In genomic region chr21:33364830-33365229, GRCh38 we compare ENCODE assay signal across 17 cellular contexts.
"Had no signal": no experiment of that assay in that cellular context is flagged by ENCODE, and none has a peak within 500 bp of the region (broad histone marks: within the 10 kb centered on the region; RNA-seq: fewer than 3 reads in every experiment).

No MANE protein-coding gene starts in this region.

- FAIRE-seq: islet of Langerhans had no signal

- H3K27ac ChIP-seq: esophagus muscularis mucosa, gastrocnemius medialis, thoracic aorta had no signal

- DNase-seq: cortex of kidney; effector memory CD4-positive, alpha-beta T cell; gastrocnemius medialis; heart right ventricle; kidney glomerular epithelial cell; mesendoderm; naive thymus-derived CD8-positive, alpha-beta T cell; posterior cingulate gyrus; stimulated activated CD4-positive, alpha-beta T cell treated with anti-CD3 and anti-CD28 coated beads, Interleukin-2, amount 100 ng/mL, for 24 hours; stimulated activated CD4-positive, alpha-beta T cell treated with anti-CD3 and anti-CD28 coated beads, Interleukin-4, amount 100 ng/mL, for 4 hours; stimulated activated naive CD4-positive, alpha-beta T cell; stomach had no signal

- H3K36me3 ChIP-seq: esophagus muscularis mucosa, gastrocnemius medialis, heart right ventricle, stomach, thoracic aorta, transverse colon had no signal

- H3K27me3 ChIP-seq: esophagus muscularis mucosa, gastrocnemius medialis, heart right ventricle, stomach, transverse colon had no signal

- ATAC-seq: gastrocnemius medialis; heart right ventricle; naive thymus-derived CD8-positive, alpha-beta T cell; sciatic nerve had no signal

- H3K9me3 ChIP-seq: gastrocnemius medialis had no signal

- H3K4me3 ChIP-seq: esophagus muscularis mucosa, gastrocnemius medialis, heart right ventricle, stomach, thoracic aorta, transverse colon had no signal
